ENCODE assay signal across 3 cellular contexts in genomic region chr6:143206550-143206949, GRCh38.
TF ChIP-seq lines count a peak whose summit lies in the region.

No MANE protein-coding gene starts in this region.

TF ChIP-seq in HepG2, 621 proteins besides CTCF, POLR2A, EP300 and RAD21 (continued from another document):
- TF ChIP-seq ZNF30 (CRISPR knock-in tag; IDR thresholded peaks at IDR 0.05) (no peak), SP4 (CRISPR knock-in tag; IDR thresholded peaks at IDR 0.05) (no peak), HCFC1 (IDR thresholded peaks at IDR 0.05; ENCODE audit: low read depth, low read length) (no peak), JDP2 (CRISPR knock-in tag; IDR thresholded peaks at IDR 0.05; ENCODE audit: borderline replicate concordance) (no peak), ZNF431 (CRISPR knock-in tag; IDR thresholded peaks at IDR 0.05; ENCODE audit: borderline replicate concordance, low read depth) (no peak), MAFK (conservative IDR thresholded peaks at IDR 0.05 in 1 of 2, IDR thresholded peaks at IDR 0.05 in 1 of 2; ENCODE audit: low read length in 2 of 2) (peak; percentile 96 to 98), ELF1 (CRISPR knock-in tag; IDR thresholded peaks at IDR 0.05) (no peak), SAP130 (CRISPR knock-in tag; IDR thresholded peaks at IDR 0.05; ENCODE audit: low read depth) (no peak), MTA1 (CRISPR knock-in tag; IDR thresholded peaks at IDR 0.05; ENCODE audit: borderline replicate concordance) (no peak), ZC3H4 (CRISPR knock-in tag; IDR thresholded peaks at IDR 0.05; ENCODE audit: borderline replicate concordance) (no peak), RBM22 (optimal IDR thresholded peaks at IDR 0.05; ENCODE audit: low read length) (no peak)
- TF ChIP-seq, protein P1, sequence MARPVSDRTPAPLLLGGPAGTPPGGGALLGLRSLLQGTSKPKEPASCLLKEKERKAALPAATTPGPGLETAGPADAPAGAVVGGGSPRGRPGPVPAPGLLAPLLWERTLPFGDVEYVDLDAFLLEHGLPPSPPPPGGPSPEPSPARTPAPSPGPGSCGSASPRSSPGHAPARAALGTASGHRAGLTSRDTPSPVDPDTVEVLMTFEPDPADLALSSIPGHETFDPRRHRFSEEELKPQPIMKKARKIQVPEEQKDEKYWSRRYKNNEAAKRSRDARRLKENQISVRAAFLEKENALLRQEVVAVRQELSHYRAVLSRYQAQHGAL (CRISPR knock-in tag; IDR thresholded peaks at IDR 0.05; ENCODE audit: not compliant biosample characterization), result no peak
- TF ChIP-seq, protein P2, sequence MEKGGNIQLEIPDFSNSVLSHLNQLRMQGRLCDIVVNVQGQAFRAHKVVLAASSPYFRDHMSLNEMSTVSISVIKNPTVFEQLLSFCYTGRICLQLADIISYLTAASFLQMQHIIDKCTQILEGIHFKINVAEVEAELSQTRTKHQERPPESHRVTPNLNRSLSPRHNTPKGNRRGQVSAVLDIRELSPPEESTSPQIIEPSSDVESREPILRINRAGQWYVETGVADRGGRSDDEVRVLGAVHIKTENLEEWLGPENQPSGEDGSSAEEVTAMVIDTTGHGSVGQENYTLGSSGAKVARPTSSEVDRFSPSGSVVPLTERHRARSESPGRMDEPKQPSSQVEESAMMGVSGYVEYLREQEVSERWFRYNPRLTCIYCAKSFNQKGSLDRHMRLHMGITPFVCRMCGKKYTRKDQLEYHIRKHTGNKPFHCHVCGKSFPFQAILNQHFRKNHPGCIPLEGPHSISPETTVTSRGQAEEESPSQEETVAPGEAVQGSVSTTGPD (CRISPR knock-in tag; IDR thresholded peaks at IDR 0.05), result no peak
- TF ChIP-seq, protein P3, sequence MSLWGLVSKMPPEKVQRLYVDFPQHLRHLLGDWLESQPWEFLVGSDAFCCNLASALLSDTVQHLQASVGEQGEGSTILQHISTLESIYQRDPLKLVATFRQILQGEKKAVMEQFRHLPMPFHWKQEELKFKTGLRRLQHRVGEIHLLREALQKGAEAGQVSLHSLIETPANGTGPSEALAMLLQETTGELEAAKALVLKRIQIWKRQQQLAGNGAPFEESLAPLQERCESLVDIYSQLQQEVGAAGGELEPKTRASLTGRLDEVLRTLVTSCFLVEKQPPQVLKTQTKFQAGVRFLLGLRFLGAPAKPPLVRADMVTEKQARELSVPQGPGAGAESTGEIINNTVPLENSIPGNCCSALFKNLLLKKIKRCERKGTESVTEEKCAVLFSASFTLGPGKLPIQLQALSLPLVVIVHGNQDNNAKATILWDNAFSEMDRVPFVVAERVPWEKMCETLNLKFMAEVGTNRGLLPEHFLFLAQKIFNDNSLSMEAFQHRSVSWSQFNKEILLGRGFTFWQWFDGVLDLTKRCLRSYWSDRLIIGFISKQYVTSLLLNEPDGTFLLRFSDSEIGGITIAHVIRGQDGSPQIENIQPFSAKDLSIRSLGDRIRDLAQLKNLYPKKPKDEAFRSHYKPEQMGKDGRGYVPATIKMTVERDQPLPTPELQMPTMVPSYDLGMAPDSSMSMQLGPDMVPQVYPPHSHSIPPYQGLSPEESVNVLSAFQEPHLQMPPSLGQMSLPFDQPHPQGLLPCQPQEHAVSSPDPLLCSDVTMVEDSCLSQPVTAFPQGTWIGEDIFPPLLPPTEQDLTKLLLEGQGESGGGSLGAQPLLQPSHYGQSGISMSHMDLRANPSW (CRISPR knock-in tag; IDR thresholded peaks at IDR 0.05; ENCODE audit: borderline replicate concordance), result no peak
TF ChIP-seq in HepG2: peak in this region for 2.

TF ChIP-seq in HEK293, 187 proteins besides CTCF, POLR2A, EP300 and RAD21 (continued from another document):
- TF ChIP-seq ZNF175 (tag by site-specific recombination; IDR thresholded peaks at IDR 0.05) (no peak), ZBTB48 (tag by site-specific recombination; IDR thresholded peaks at IDR 0.05) (no peak)
- TF ChIP-seq, protein P4, sequence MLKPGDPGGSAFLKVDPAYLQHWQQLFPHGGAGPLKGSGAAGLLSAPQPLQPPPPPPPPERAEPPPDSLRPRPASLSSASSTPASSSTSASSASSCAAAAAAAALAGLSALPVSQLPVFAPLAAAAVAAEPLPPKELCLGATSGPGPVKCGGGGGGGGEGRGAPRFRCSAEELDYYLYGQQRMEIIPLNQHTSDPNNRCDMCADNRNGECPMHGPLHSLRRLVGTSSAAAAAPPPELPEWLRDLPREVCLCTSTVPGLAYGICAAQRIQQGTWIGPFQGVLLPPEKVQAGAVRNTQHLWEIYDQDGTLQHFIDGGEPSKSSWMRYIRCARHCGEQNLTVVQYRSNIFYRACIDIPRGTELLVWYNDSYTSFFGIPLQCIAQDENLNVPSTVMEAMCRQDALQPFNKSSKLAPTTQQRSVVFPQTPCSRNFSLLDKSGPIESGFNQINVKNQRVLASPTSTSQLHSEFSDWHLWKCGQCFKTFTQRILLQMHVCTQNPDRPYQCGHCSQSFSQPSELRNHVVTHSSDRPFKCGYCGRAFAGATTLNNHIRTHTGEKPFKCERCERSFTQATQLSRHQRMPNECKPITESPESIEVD (tag by site-specific recombination; IDR thresholded peaks at IDR 0.05), result peak; percentile 18; the same call in 1 of the 2 replicates

TF ChIP-seq in H1, 55 proteins besides CTCF, POLR2A, EP300 and RAD21 (continued from another document):
- TF ChIP-seq BRCA1 (IDR thresholded peaks at IDR 0.05; ENCODE audit: low read depth, low read length) (no peak), JUN (IDR thresholded peaks at IDR 0.05; ENCODE audit: low read depth, low read length) (no peak), CREB1 (IDR thresholded peaks at IDR 0.05) (no peak), SP1 (IDR thresholded peaks at IDR 0.05; ENCODE audit: low read depth, low read length) (no peak)
